9 cellular contexts compared by ENCODE assay signal in the genomic region with DNA sequence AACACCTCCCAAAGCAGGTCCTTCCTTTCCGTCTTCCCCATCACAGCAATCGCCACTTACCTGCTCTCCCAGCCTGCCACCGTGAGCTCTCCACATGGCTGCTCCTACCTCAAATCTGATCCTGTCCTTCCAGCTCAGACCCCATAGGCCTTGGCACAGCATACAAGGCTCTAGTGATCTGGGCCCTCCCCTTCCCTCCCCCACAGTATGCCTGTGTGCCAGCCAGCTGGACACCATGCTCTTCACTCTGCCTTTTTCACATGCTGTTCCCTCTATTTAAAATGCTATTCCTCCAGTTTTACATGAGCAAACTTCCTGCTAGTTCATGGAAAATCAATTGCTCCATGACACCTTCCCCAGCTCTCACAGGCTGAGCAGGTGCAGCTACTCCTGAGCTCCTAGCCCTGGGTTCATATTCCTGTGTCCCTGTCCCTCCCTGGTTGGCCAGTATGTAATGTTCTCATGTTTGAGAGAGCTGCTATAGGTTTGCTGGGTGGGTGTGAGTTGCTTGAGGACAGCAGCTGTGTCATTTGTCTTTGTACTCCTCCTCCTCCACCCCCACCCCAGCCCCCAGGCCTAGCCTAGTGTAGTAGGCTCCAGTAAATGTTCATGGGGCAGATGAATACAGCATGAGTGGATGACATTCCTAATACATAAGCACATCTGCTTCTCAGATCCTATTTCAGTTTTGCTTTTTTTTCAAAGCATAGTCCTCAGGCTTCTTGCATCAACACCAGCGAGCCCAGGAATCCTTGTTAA. TPM values are rescaled to one million over a fixed set of nuclear protein-coding genes. Genes with fewer than 3 reads are reported as not detected.
DNase-seq lines count a peak whose midpoint lies in the region; ATAC-seq and TF ChIP-seq lines count a peak whose summit lies in the region.
"Had no signal": no experiment of that assay in that cellular context is flagged by ENCODE, and none has a peak within 500 bp of the region (broad histone marks: within the 10 kb centered on the region; RNA-seq: fewer than 3 reads in every experiment).

No MANE protein-coding gene starts in this region.

- TF ChIP-seq CTCF in fibroblast of lung (conservative IDR thresholded peaks at IDR 0.05 in 1 of 2, IDR thresholded peaks at IDR 0.05 in 1 of 2; ENCODE audit: low read depth in 1 of 2, low read length in 2 of 2) (no peak), smooth muscle cell (IDR thresholded peaks at IDR 0.05; ENCODE audit: borderline replicate concordance, insufficient read depth, poor library complexity, severe bottlenecking) (no peak)

- H2AFZ ChIP-seq in fibroblast of lung (ENCODE audit: low read length), result peak overlapping the region; percentile 72
- H2AFZ ChIP-seq in smooth muscle cell (ENCODE audit: low read depth), result no peak overlapping the region

- peak in 2 of 3 experiments; percentile 20 to 74 for DNase-seq in NCI-H1417 (lab: John Stamatoyannopoulos, UW)
- no peak for DNase-seq in NCI-H1417 treated with DMSO at 0.1 percent for 48 hours (lab: John Stamatoyannopoulos, UW)
- DNase-seq in NCI-H510A (lab: John Stamatoyannopoulos, UW), result peak; percentile 96
- DNase-seq in fibroblast of lung (ENCODE audit: low read depth in 2 of 2), result peak; percentile 91 to 95
- DNase-seq in smooth muscle cell (lab: John Stamatoyannopoulos, UW; ENCODE audit: unreplicated experiment), result peak; percentile 40
- no peak for DNase-seq in occipital lobe (lab: John Stamatoyannopoulos, UW)
- DNase-seq: stimulated activated CD4-positive, alpha-beta T cell treated with anti-CD3 and anti-CD28 coated beads, Interleukin-4, amount 100 ng/mL, for 1 hour had no signal

- H4K20me1 ChIP-seq in fibroblast of lung (ENCODE audit: control insufficient read depth, extremely low read depth, insufficient read depth, low read length), result no peaks in the 10 kb centered on the region
- no peaks in the 10 kb centered on the region for H4K20me1 ChIP-seq in smooth muscle cell (ENCODE audit: low read depth)

- H3K79me2 ChIP-seq in fibroblast of lung (ENCODE audit: control insufficient read depth, insufficient read depth, low read length) (no peaks in the 10 kb centered on the region), smooth muscle cell (ENCODE audit: low read depth) (no peaks in the 10 kb centered on the region)

- H3K9ac ChIP-seq in fibroblast of lung (ENCODE audit: insufficient read depth, low read length), result no peak overlapping the region
- no peak overlapping the region for H3K9ac ChIP-seq in smooth muscle cell (ENCODE audit: low read depth)

- no peaks in the 10 kb centered on the region for H3K27me3 ChIP-seq in fibroblast of lung (ENCODE audit: control insufficient read depth, insufficient read depth, low read length)
- H3K27me3 ChIP-seq in smooth muscle cell (ENCODE audit: low read depth), result no peaks in the 10 kb centered on the region

- H3K36me3 ChIP-seq in fibroblast of lung (ENCODE audit: control insufficient read depth, insufficient read depth, low read length) (no peaks in the 10 kb centered on the region), smooth muscle cell (ENCODE audit: low read depth) (no peaks in the 10 kb centered on the region)

- peaks cover 14% of the 10 kb centered on the region for H3F3A ChIP-seq in smooth muscle cell (ENCODE audit: low read depth)

- ATAC-seq in HG02852 (IDR thresholded peaks at IDR 0.05; ENCODE audit: unreplicated experiment) (no peak), HG02798 (IDR thresholded peaks at IDR 0.05; ENCODE audit: poor library complexity, unreplicated experiment) (no peak)

- peak overlapping the region in 1 of 4 experiments; percentile 25 for H3K4me3 ChIP-seq in fibroblast of lung (replicated peaks in 1 of 4; ENCODE audit: control extremely low read depth in 1 of 4, insufficient read depth in 1 of 4, low read depth in 3 of 4, low read length in 4 of 4)
- H3K4me3 ChIP-seq in smooth muscle cell, result no peak overlapping the region

- peak overlapping the region; percentile 68 for H3K4me2 ChIP-seq in fibroblast of lung (ENCODE audit: extremely low read depth, insufficient read depth, low read length)
- peak overlapping the region; percentile 70 for H3K4me2 ChIP-seq in smooth muscle cell

- H3K4me1 ChIP-seq in fibroblast of lung (ENCODE audit: control insufficient read depth, extremely low read depth, insufficient read depth, low read length) (peaks cover 14% of the 10 kb centered on the region), smooth muscle cell (ENCODE audit: low read depth) (peaks cover 5% of the 10 kb centered on the region)

- WGBS in smooth muscle cell (ENCODE audit: low lambda C conversion rate), result 75% methylated on average over 4 of the region's 4 CpGs

- H3K27ac ChIP-seq in fibroblast of lung (ENCODE audit: insufficient read depth, low read length) (peak overlapping the region; percentile 62), smooth muscle cell (ENCODE audit: low read depth) (peak overlapping the region; percentile 64)

- no peaks in the 10 kb centered on the region for H3K9me3 ChIP-seq in fibroblast of lung (ENCODE audit: control insufficient read depth, insufficient read depth, low read depth, low read length)
- H3K9me3 ChIP-seq in smooth muscle cell (replicated peaks; ENCODE audit: low read depth), result no peaks in the 10 kb centered on the region

RNA-seq across cellular contexts. Expression of gene TNNT2, which starts 6.3 kb away (rescaled TPM):
- total RNA-seq in fibroblast of lung (not detected in 2 replicates), smooth muscle cell (2.6 and 4.4 TPM in 2 replicates), occipital lobe (not detected)
- polyA plus RNA-seq in fibroblast of lung (0.14 and 1.4 TPM in 2 replicates), smooth muscle cell (6.3 and 6.5 TPM in 2 replicates)
- 2.4 TPM in 1 of 2 replicates, not detected in the other for polyA plus RNA-seq in fibroblast of lung (2012)
- polyA minus RNA-seq in fibroblast of lung (ENCODE audit: low replicate concordance), result not detected in 2 replicates

RNA-seq across cellular contexts. Expression of gene LAD1, which starts 15.3 kb away (rescaled TPM):
- total RNA-seq in fibroblast of lung, result not detected in 2 replicates
- 0.08 TPM in 1 of 2 replicates, not detected in the other for polyA plus RNA-seq in fibroblast of lung
- polyA plus RNA-seq in fibroblast of lung (2012), result not detected in 2 replicates
- polyA minus RNA-seq in fibroblast of lung (ENCODE audit: low replicate concordance), result not detected in 2 replicates
- 8.8 and 17.6 TPM in 2 replicates for total RNA-seq in smooth muscle cell
- 6.9 and 15.1 TPM in 2 replicates for polyA plus RNA-seq in smooth muscle cell
- total RNA-seq in occipital lobe, result not detected

RNA-seq across cellular contexts. Expression of gene TNNI1, which starts 37.7 kb away (rescaled TPM):
- total RNA-seq in fibroblast of lung (not detected in 2 replicates), smooth muscle cell (1.7 and 1.9 TPM in 2 replicates), occipital lobe (not detected)
- polyA plus RNA-seq in fibroblast of lung (0.06 and 0.09 TPM in 2 replicates), smooth muscle cell (8.0 and 13.8 TPM in 2 replicates)
- not detected in 2 replicates for polyA plus RNA-seq in fibroblast of lung (2012)
- polyA minus RNA-seq in fibroblast of lung (ENCODE audit: low replicate concordance), result not detected in 2 replicates

Comparison
In these comparisons a context has a peak if more than half of its experiments do, and no peak if none do; other contexts are left out.
1. DNase-seq: peak in NCI-H1417 (2 of 3), NCI-H510A (single experiment), fibroblast of lung (2 of 2) and smooth muscle cell (single experiment); none in NCI-H1417 treated with DMSO at 0.1 percent for 48 hours (single experiment) and occipital lobe (single experiment).